ENCODE assay signal across 26 cellular contexts in the genomic region with DNA sequence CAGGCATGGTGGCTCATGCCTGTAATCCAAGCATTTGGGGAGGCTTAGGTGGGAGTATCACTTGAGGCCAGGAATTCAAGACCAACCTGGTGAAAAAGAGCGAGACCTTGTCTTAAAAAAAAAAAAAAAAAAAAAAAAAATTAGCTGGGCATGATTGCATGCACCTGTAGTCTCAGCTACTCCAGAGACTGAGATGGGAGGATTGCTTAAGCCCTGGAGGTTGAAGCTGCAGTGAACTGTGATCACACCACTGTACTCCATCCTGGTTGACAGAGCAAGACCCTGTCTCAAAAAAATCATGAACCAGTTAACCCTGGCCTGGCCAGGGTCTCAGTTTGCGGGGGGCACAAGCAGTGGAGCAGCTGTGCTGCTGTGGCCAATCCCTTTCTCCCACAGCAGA.
"Had no signal": no experiment of that assay in that cellular context is flagged by ENCODE, and none has a peak within 500 bp of the region (broad histone marks: within the 10 kb centered on the region; RNA-seq: fewer than 3 reads in every experiment).

No MANE protein-coding gene starts in this region.

- DNase-seq: activated CD4-positive, alpha-beta T cell treated with anti-CD3 and anti-CD28 coated beads, Interleukin-2, amount 50 U/mL, for 4 hours; activated CD8-positive, alpha-beta memory T cell treated with anti-CD3 and anti-CD28 coated beads for 24 hours; activated CD8-positive, alpha-beta memory T cell treated with anti-CD3 and anti-CD28 coated beads, Interleukin-2, amount 50 U/mL, for 4 hours; activated naive CD4-positive, alpha-beta T cell treated with anti-CD3 and anti-CD28 coated beads, Interleukin-2, amount 10 ng/mL, durations not matched to agents 7 days and 5 days; activated T-cell treated with anti-CD3 and anti-CD28 coated beads, Interleukin-2, amount 50 U/mL, for 24 hours; amygdala; cerebellar nuclear complex; endodermal cell; esophagus squamous epithelium; head of caudate nucleus; hypothalamus; left ventricle myocardium superior; pancreas; right cardiac atrium; stimulated activated CD4-positive, alpha-beta T cell treated with anti-CD3 and anti-CD28 coated beads, Interleukin-12 subunit alpha, Interleukin-12 subunit beta, amount 100 ng/mL, for 4 hours; stimulated activated CD4-positive, alpha-beta T cell treated with anti-CD3 and anti-CD28 coated beads, Interleukin-4, amount 100 ng/mL, for 4 hours; stimulated activated naive CD8-positive, alpha-beta T cell treated with anti-CD3 and anti-CD28 coated beads, Interleukin-15, Interleukin-2, amounts not matched to agents 100 U/mL and 50 U/mL, for 24 hours; substantia nigra; T1000; transverse colon; uterus had no signal

- H3K9me3 Mint-ChIP-seq: activated naive CD4-positive, alpha-beta T cell treated with anti-CD3 and anti-CD28 coated beads, Interleukin-2, amount 10 ng/mL, durations not matched to agents 7 days and 5 days; activated T-cell treated with anti-CD3 and anti-CD28 coated beads, Interleukin-2, amount 50 U/mL, for 24 hours; endodermal cell; natural killer cell treated with Interleukin-12 subunit alpha and Interleukin-12 subunit beta and Interleukin-15 and Interleukin-18, amount 100 ng/mL, for 72 hours; WTC11 had no signal

- FAIRE-seq: bronchial epithelial cell, pancreas had no signal

- H3K4me3 Mint-ChIP-seq: activated naive CD4-positive, alpha-beta T cell treated with anti-CD3 and anti-CD28 coated beads, Interleukin-2, amount 10 ng/mL, durations not matched to agents 7 days and 5 days; activated T-cell treated with anti-CD3 and anti-CD28 coated beads, Interleukin-2, amount 50 U/mL, for 24 hours; endodermal cell; natural killer cell treated with Interleukin-12 subunit alpha and Interleukin-12 subunit beta and Interleukin-15 and Interleukin-18, amount 100 ng/mL, for 72 hours; WTC11 had no signal

- H3K4me3 ChIP-seq: coronary artery, esophagus squamous epithelium, gastroesophageal sphincter, pancreas, transverse colon, uterus had no signal

- H3K27me3 Mint-ChIP-seq: activated naive CD4-positive, alpha-beta T cell treated with anti-CD3 and anti-CD28 coated beads, Interleukin-2, amount 10 ng/mL, durations not matched to agents 7 days and 5 days; activated T-cell treated with anti-CD3 and anti-CD28 coated beads, Interleukin-2, amount 50 U/mL, for 24 hours; natural killer cell treated with Interleukin-12 subunit alpha and Interleukin-12 subunit beta and Interleukin-15 and Interleukin-18, amount 100 ng/mL, for 72 hours had no signal

- H3K36me3 ChIP-seq: esophagus squamous epithelium, gastroesophageal sphincter, pancreas, transverse colon, uterus had no signal

- H3K36me3 Mint-ChIP-seq: activated naive CD4-positive, alpha-beta T cell treated with anti-CD3 and anti-CD28 coated beads, Interleukin-2, amount 10 ng/mL, durations not matched to agents 7 days and 5 days; WTC11 had no signal

- ATAC-seq: gastroesophageal sphincter; left ventricle myocardium superior; natural killer cell treated with Interleukin-12 subunit alpha and Interleukin-12 subunit beta and Interleukin-15 and Interleukin-18, amount 100 ng/mL, for 72 hours; pancreas; right cardiac atrium; stimulated activated naive CD8-positive, alpha-beta T cell treated with anti-CD3 and anti-CD28 coated beads, Interleukin-15, Interleukin-2, amounts not matched to agents 100 U/mL and 50 U/mL, for 24 hours; WTC11 had no signal

- H3K27ac ChIP-seq: coronary artery, esophagus squamous epithelium, gastroesophageal sphincter, pancreas, uterus had no signal

- H3K27me3 ChIP-seq: esophagus squamous epithelium, gastroesophageal sphincter, pancreas, transverse colon, uterus had no signal

- H3K9me3 ChIP-seq: esophagus squamous epithelium, gastroesophageal sphincter, pancreas, transverse colon, uterus had no signal

- H3K27ac Mint-ChIP-seq: activated naive CD4-positive, alpha-beta T cell treated with anti-CD3 and anti-CD28 coated beads, Interleukin-2, amount 10 ng/mL, durations not matched to agents 7 days and 5 days; activated T-cell treated with anti-CD3 and anti-CD28 coated beads, Interleukin-2, amount 50 U/mL, for 24 hours; endodermal cell had no signal
